ENCODE assay signal across 7 cellular contexts in genomic region chr7:7548407-7548806, GRCh38. TPM values are rescaled to one million over a fixed set of nuclear protein-coding genes. Genes with fewer than 3 reads are reported as not detected.
"Had no signal": no experiment of that assay in that cellular context is flagged by ENCODE, and none has a peak within 500 bp of the region (broad histone marks: within the 10 kb centered on the region; RNA-seq: fewer than 3 reads in every experiment).

No MANE protein-coding gene starts in this region.

- H3K4me3 ChIP-seq: GM23338 had no signal

- H3K4me1 Mint-ChIP-seq: GM23338, H9, IgD-negative memory B cell had no signal

- H3K4me2 ChIP-seq: GM23338 had no signal

- ATAC-seq: GM23338 had no signal

- H2AFZ ChIP-seq: GM23338 had no signal

- H3K27ac Mint-ChIP-seq: GM23338, H9, IgD-negative memory B cell had no signal

- DNase-seq: H9, HCEC 1CT had no signal

- H3K9me3 Mint-ChIP-seq: GM23338, H9, IgD-negative memory B cell had no signal

- FAIRE-seq: H1, H54, HTR-8/SVneo had no signal

- H3K4me3 Mint-ChIP-seq: GM23338, H9, IgD-negative memory B cell had no signal

- H3K27me3 Mint-ChIP-seq: IgD-negative memory B cell had no signal

RNA-seq across cellular contexts. Expression of gene COL28A1, which starts 12.7 kb away (rescaled TPM):
- polyA plus RNA-seq: IgD-negative memory B cell had no signal
